Comparison of ENCODE assay signal across 20 cellular contexts in genomic region chr9:94533601-94534000, GRCh38. TPM values are rescaled to one million over a fixed set of nuclear protein-coding genes. Genes with fewer than 3 reads are reported as not detected.
A peak's percentile ranks its signal among the peaks of the same experiment; 100 is the strongest.
DNase-seq lines count a peak whose midpoint lies in the region; ATAC-seq and TF ChIP-seq lines count a peak whose summit lies in the region.
"Had no signal": no experiment of that assay in that cellular context is flagged by ENCODE, and none has a peak within 500 bp of the region (broad histone marks: within the 10 kb centered on the region; RNA-seq: fewer than 3 reads in every experiment).

No MANE protein-coding gene starts in this region.

- no peaks in the 10 kb centered on the region for H4K20me1 ChIP-seq in OCI-LY7 (ENCODE audit: insufficient read depth, low read length)
- H4K20me1 ChIP-seq: BLaER1 had no signal

- H3K9me3 ChIP-seq in OCI-LY7 (ENCODE audit: low read length), result 0 out of 2 replicates have a peak, but pooled peaks cover 6% of the 10 kb centered on the region
- no peaks in the 10 kb centered on the region for H3K9me3 ChIP-seq in mucosa of descending colon
- H3K9me3 ChIP-seq in transverse colon, result no peaks in the 10 kb centered on the region
- no peaks in the 10 kb centered on the region for H3K9me3 ChIP-seq in effector memory CD4-positive, alpha-beta T cell (ENCODE audit: control insufficient read depth, low read length)
- H3K9me3 ChIP-seq: BLaER1 had no signal

- no peak for TF ChIP-seq POLR2A in transverse colon (IDR thresholded peaks at IDR 0.05)

- H2AFZ ChIP-seq in OCI-LY7 (ENCODE audit: low read length), result no peak overlapping the region
- H2AFZ ChIP-seq: GM23338 had no signal

- H3K4me2 ChIP-seq in OCI-LY7 (ENCODE audit: low read length), result no peak overlapping the region
- H3K4me2 ChIP-seq: BLaER1, GM23338 had no signal

- intact Hi-C loops in OCI-LY7 (cut with micrococcal nuclease; ENCODE audit: unreplicated experiment) (loop anchor here (10.0 kb wide), 1 partner anchor 469 kb away; no protein-coding TSS in a partner anchor), left colon (cut with DNase I, micrococcal nuclease) (no loop called here), mucosa of descending colon (cut with DNase I, micrococcal nuclease) (no loop called here), transverse colon (cut with DNase I; ENCODE audit: low total_unique reads) (no loop called here)

- H3K27ac ChIP-seq in OCI-LY7 (ENCODE audit: low read depth, low read length, poor library complexity, severe bottlenecking) (peak overlapping the region; percentile 45), transverse colon (peak overlapping the region; percentile 50 to 73 (median 60))
- no peak overlapping the region for H3K27ac ChIP-seq in effector memory CD4-positive, alpha-beta T cell (ENCODE audit: insufficient read depth, low read length, poor library complexity, severe bottlenecking)
- H3K27ac ChIP-seq: BLaER1, C4-2B had no signal

- no peaks in the 10 kb centered on the region for H3K27me3 ChIP-seq in transverse colon
- peaks cover 6% of the 10 kb centered on the region for H3K27me3 ChIP-seq in effector memory CD4-positive, alpha-beta T cell (replicated peaks; ENCODE audit: control insufficient read depth, insufficient read depth, low read length, poor library complexity, severe bottlenecking)
- H3K27me3 ChIP-seq: BLaER1 had no signal

- in situ Hi-C loops in transverse colon (cut with MboI; ENCODE audit: low pct_ligation_motif_present in 1 of 4, low pct_unique_long_range_greater_than_20kb in 1 of 4, low sequenced_read_pairs in 3 of 4), result no loop called here

- peaks cover 52% of the 10 kb centered on the region for H3K4me1 ChIP-seq in OCI-LY7 (ENCODE audit: insufficient read depth, low read length, poor library complexity, severe bottlenecking)
- peaks cover 16% of the 10 kb centered on the region for H3K4me1 ChIP-seq in mucosa of descending colon (ENCODE audit: low read depth)
- peaks cover 0 to 20% (median 4%) of the 10 kb centered on the region in 4 donors for H3K4me1 ChIP-seq in transverse colon
- H3K4me1 ChIP-seq in effector memory CD4-positive, alpha-beta T cell (ENCODE audit: control insufficient read depth, insufficient read depth, low read length, poor library complexity, severe bottlenecking), result no peaks in the 10 kb centered on the region
- H3K4me1 ChIP-seq: BLaER1 had no signal

- no peak for TF ChIP-seq EP300 in transverse colon (IDR thresholded peaks at IDR 0.05; ENCODE audit: low read depth)

- BruUV-seq in OCI-LY7 (replicated peaks; lab: Mats Ljungman, UMichigan), result no TSS peak

- ATAC-seq in left colon (peak; percentile 52), mucosa of descending colon (peak; percentile 48)
- ATAC-seq: GM23338, HCT116 had no signal

- 47 to 63% methylated on average over 5 to 10 of the region's 10 CpGs for WGBS in transverse colon (ENCODE audit: low coverage in 1 of 2), 2 donors

- TF ChIP-seq CTCF in OCI-LY7 (conservative IDR thresholded peaks at IDR 0.05; ENCODE audit: low read length), result no peak
- no peak for TF ChIP-seq CTCF in mucosa of descending colon (IDR thresholded peaks at IDR 0.05)
- TF ChIP-seq CTCF in transverse colon (IDR thresholded peaks at IDR 0.05), result no peak

- DNase-seq in OCI-LY7 (ENCODE audit: low spot score), result no peak
- peak in 1 of 2 donors; percentile 14 for DNase-seq in left colon
- peak in 1 of 3 donors; percentile 35 for DNase-seq in mucosa of descending colon
- DNase-seq in transverse colon, result no peak
- no peak for DNase-seq in hippocampal formation (lab: John Stamatoyannopoulos, UW)
- DNase-seq in inferior parietal cortex (ENCODE audit: extremely low spot score), result no peak
- DNase-seq in effector memory CD4-positive, alpha-beta T cell, result no peak
- DNase-seq in activated CD8-positive, alpha-beta memory T cell treated with anti-CD3 and anti-CD28 coated beads for 24 hours, result no peak
- DNase-seq: Calu3; CD4-positive, CD25-positive, alpha-beta regulatory T cell; CD8-positive, alpha-beta memory T cell; DMS79 treated with DMSO at 0.1 percent for 48 hours; GF-D8; H9 had no signal

- H3K79me2 ChIP-seq in OCI-LY7 (ENCODE audit: insufficient read depth, low read depth, low read length), result peaks cover 92% of the 10 kb centered on the region

- H3K36me3 ChIP-seq in OCI-LY7 (ENCODE audit: insufficient read depth, low read length) (peaks cover 20% of the 10 kb centered on the region), mucosa of descending colon (ENCODE audit: low read depth) (no peaks in the 10 kb centered on the region), transverse colon (no peaks in the 10 kb centered on the region)
- H3K36me3 ChIP-seq in effector memory CD4-positive, alpha-beta T cell (ENCODE audit: control insufficient read depth, insufficient read depth, low read length), result no peaks in the 10 kb centered on the region
- H3K36me3 ChIP-seq: BLaER1 had no signal

- CTCF ChIA-PET in OCI-LY7 (lab: Charles Lee; ENCODE audit: unreplicated experiment), result no interaction called here

- H3K4me3 ChIP-seq in OCI-LY7 (ENCODE audit: low read depth, low read length, poor library complexity, severe bottlenecking) (no peak overlapping the region), mucosa of descending colon (no peak overlapping the region), transverse colon (no peak overlapping the region)
- no peak overlapping the region for H3K4me3 ChIP-seq in effector memory CD4-positive, alpha-beta T cell (ENCODE audit: insufficient read depth, low read depth, low read length, poor library complexity, severe bottlenecking)
- H3K4me3 ChIP-seq: BLaER1, GM23338 had no signal

- POLR2A ChIA-PET in OCI-LY7 (lab: Charles Lee), result no interaction called here

- no peaks in the 10 kb centered on the region for H3K9me2 ChIP-seq in OCI-LY7 (ENCODE audit: insufficient read depth, low read length)

RNA-seq across cellular contexts. Expression of gene PCAT7, which starts 21.3 kb away (rescaled TPM):
- 1.8 and 2.9 TPM in 2 replicates for total RNA-seq in OCI-LY7 (2014; rRNA removed; shearing (Covaris generic))
- total RNA-seq in OCI-LY7 (2022) (2.5 and 3.2 TPM in 2 replicates), left colon (1 to 10 TPM; 1.9 to 3.4 TPM), mucosa of descending colon (1 to 10 TPM in 2 of 3 donors, under 1 TPM in 1; 0.60 to 2.2 (median 1.2) TPM), transverse colon (1 to 10 TPM in 3 of 4 donors, under 1 TPM in 1; 0.60 to 5.2 (median 1.7) TPM)
- total RNA-seq: B cell; CD4-positive, CD25-positive, alpha-beta regulatory T cell; CD8-positive, alpha-beta memory T cell; Daoy had no signal
